ENCODE assay signal across 1 cellular context in genomic region chr22:29480512-29481264, GRCh38.
A peak's percentile ranks its signal among the peaks of the same experiment; 100 is the strongest.
TF ChIP-seq lines count a peak whose summit lies in the region.

No MANE protein-coding gene starts in this region.

TF ChIP-seq in SK-N-SH, 30 proteins besides CTCF, POLR2A, EP300 and RAD21 (continued from another document):
- no peak for TF ChIP-seq JUND (IDR thresholded peaks at IDR 0.05)
- no peak for TF ChIP-seq NFIC (IDR thresholded peaks at IDR 0.05; ENCODE audit: borderline replicate concordance)
- TF ChIP-seq, protein P1, sequence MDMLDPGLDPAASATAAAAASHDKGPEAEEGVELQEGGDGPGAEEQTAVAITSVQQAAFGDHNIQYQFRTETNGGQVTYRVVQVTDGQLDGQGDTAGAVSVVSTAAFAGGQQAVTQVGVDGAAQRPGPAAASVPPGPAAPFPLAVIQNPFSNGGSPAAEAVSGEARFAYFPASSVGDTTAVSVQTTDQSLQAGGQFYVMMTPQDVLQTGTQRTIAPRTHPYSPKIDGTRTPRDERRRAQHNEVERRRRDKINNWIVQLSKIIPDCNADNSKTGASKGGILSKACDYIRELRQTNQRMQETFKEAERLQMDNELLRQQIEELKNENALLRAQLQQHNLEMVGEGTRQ (IDR thresholded peaks at IDR 0.05; ENCODE audit: borderline replicate concordance, low read depth, low read length): no peak
- peak; percentile 88; the same call in 1 of the 2 replicates for TF ChIP-seq MXI1 (IDR thresholded peaks at IDR 0.05; ENCODE audit: low read depth, low read length)
- no peak for TF ChIP-seq POLR2AphosphoS5 (IDR thresholded peaks at IDR 0.05; ENCODE audit: low read depth, low read length)
- peak; percentile 98 for TF ChIP-seq CHD2 (IDR thresholded peaks at IDR 0.05; ENCODE audit: low read length, partially characterized antibody)
- no peak for TF ChIP-seq GABPA (IDR thresholded peaks at IDR 0.05; ENCODE audit: low read depth)
- no peak for TF ChIP-seq RCOR1 (IDR thresholded peaks at IDR 0.05; ENCODE audit: low read length)
- no peak for TF ChIP-seq YY1 (IDR thresholded peaks at IDR 0.05; ENCODE audit: low read depth)
- no peak for TF ChIP-seq FOXM1 (IDR thresholded peaks at IDR 0.05; ENCODE audit: low read depth)
- TF ChIP-seq FOXJ3 (CRISPR knock-in tag; IDR thresholded peaks at IDR 0.05): no peak
- no peak; the same call in 1 of the 2 replicates for TF ChIP-seq SMC3 (IDR thresholded peaks at IDR 0.05; ENCODE audit: low read depth, low read length)
